In the genomic region with DNA sequence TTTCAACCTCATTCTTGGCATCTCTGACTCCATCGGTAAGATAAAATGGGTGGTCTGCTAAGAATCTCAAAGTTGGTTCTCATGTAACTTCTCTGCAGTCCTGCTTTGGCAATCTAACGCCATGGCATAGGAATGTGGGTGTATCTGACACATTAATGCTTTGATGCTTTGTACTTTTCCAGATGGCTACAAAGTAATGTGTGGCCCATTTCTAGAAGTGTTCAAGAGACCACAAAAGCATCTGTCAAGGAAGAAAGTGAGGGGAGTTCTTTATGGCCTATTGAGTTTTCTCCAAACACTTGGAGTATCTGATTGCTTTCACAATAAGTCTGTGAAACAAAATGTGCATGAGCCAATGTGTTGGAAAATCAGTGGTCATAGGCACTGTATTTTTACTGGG, we compare ENCODE assay signal across 17 cellular contexts.
DNase-seq lines count a peak whose midpoint lies in the region; TF ChIP-seq lines count a peak whose summit lies in the region.
"Had no signal": no experiment of that assay in that cellular context is flagged by ENCODE, and none has a peak within 500 bp of the region (broad histone marks: within the 10 kb centered on the region; RNA-seq: fewer than 3 reads in every experiment).

No MANE protein-coding gene starts in this region.

- H3K36me3 ChIP-seq in thyroid gland = no peaks in the 10 kb centered on the region

- no peak overlapping the region for H3K4me3 ChIP-seq in thyroid gland (replicated peaks in 1 of 3)

- 94 to 97% methylated on average over 2 of the region's 2 CpGs for WGBS in thyroid gland, 2 donors

- no peaks in the 10 kb centered on the region for H3K27me3 ChIP-seq in thyroid gland

- no peaks in the 10 kb centered on the region for H3K4me1 ChIP-seq in thyroid gland

- no peak overlapping the region for H3K27ac ChIP-seq in thyroid gland
- H3K27ac ChIP-seq: 22Rv1 had no signal

- no peak for TF ChIP-seq POLR2A in thyroid gland (IDR thresholded peaks at IDR 0.05)

- DNase-seq in DMS79 treated with DMSO at 0.1 percent for 48 hours (lab: John Stamatoyannopoulos, UW) (peak; percentile 8), DMS79 (lab: John Stamatoyannopoulos, UW) (no peak), fibroblast of peridontal ligament (ENCODE audit: extremely low read depth) (peak; percentile 49), nephron progenitor cell (no peak), NCI-H146 (lab: John Stamatoyannopoulos, UW) (no peak), SIG-M5 (lab: John Stamatoyannopoulos, UW) (no peak), thyroid gland (no peak), posterior cingulate gyrus (no peak)
- DNase-seq: CD8-positive, alpha-beta T cell; HFFc6; MM.1S; NCI-H1105; NCI-H187; NCI-H446; NCI-H69; SHP77 treated with DMSO at 0.1 percent for 48 hours had no signal

- TF ChIP-seq CTCF in nephron progenitor cell (IDR thresholded peaks at IDR 0.05) (no peak), thyroid gland (IDR thresholded peaks at IDR 0.05) (no peak)

- no peak overlapping the region for H3K4me3 Mint-ChIP-seq in nephron progenitor cell
- H3K4me3 Mint-ChIP-seq: CD8-positive, alpha-beta T cell; HFFc6 had no signal

- H3K9me3 ChIP-seq in thyroid gland = no peaks in the 10 kb centered on the region

- peaks cover 17% of the 10 kb centered on the region for H3K36me3 Mint-ChIP-seq in nephron progenitor cell (ENCODE audit: low read depth)

- H3K27me3 Mint-ChIP-seq in nephron progenitor cell (ENCODE audit: low read depth, poor library complexity) = peaks cover 7% of the 10 kb centered on the region

- H3K27ac Mint-ChIP-seq in nephron progenitor cell = peak overlapping the region; percentile 89
- H3K27ac Mint-ChIP-seq: CD8-positive, alpha-beta T cell; HFFc6 had no signal

- peaks cover 26% of the 10 kb centered on the region for H3K9me3 Mint-ChIP-seq in nephron progenitor cell

- intact Hi-C loops in thyroid gland (cut with DNase I) (no loop called here), posterior cingulate gyrus (cut with DNase I) (no loop called here)

- peaks cover 35% of the 10 kb centered on the region for H3K4me1 Mint-ChIP-seq in nephron progenitor cell

Comparison
In these comparisons a context has a peak if more than half of its experiments do, and no peak if none do; other contexts are left out.
1. DNase-seq: peak in DMS79 treated with DMSO at 0.1 percent for 48 hours (single experiment) and fibroblast of peridontal ligament (single experiment); none in DMS79 (single experiment), nephron progenitor cell (single experiment), NCI-H146 (single experiment), SIG-M5 (single experiment), thyroid gland (0 of 2) and posterior cingulate gyrus (0 of 10).